In genomic region chr10:74040200-74041126, GRCh38 we compare ENCODE assay signal across 13 cellular contexts. TPM values are rescaled to one million over a fixed set of nuclear protein-coding genes. Genes with fewer than 3 reads are reported as not detected.
DNase-seq lines count a peak whose midpoint lies in the region; ATAC-seq and TF ChIP-seq lines count a peak whose summit lies in the region.
"Had no signal": no experiment of that assay in that cellular context is flagged by ENCODE, and none has a peak within 500 bp of the region (broad histone marks: within the 10 kb centered on the region; RNA-seq: fewer than 3 reads in every experiment).

No MANE protein-coding gene starts in this region.

- peak overlapping the region; percentile 49; the same call in 1 of the 2 replicates for H3K4me3 Mint-ChIP-seq in HFFc6

- H3K27ac Mint-ChIP-seq in HFFc6 = peak overlapping the region; percentile 84

- no TSS peak for BruUV-seq in A673 (replicated peaks; lab: Mats Ljungman, UMichigan)

- H3K9me3 Mint-ChIP-seq in HFFc6 = no peaks in the 10 kb centered on the region

- H3K4me1 ChIP-seq in A673 (ENCODE audit: insufficient read depth, low read length, poor library complexity, severe bottlenecking) (peaks cover 33% of the 10 kb centered on the region), esophagus squamous epithelium (peaks cover 14 to 35% (median 20%) of the 10 kb centered on the region in 3 donors)

- H3K9me3 ChIP-seq in A673 (ENCODE audit: low read depth, low read length, poor library complexity, severe bottlenecking) (no peaks in the 10 kb centered on the region), esophagus squamous epithelium (no peaks in the 10 kb centered on the region)

- WGBS in esophagus squamous epithelium, 2 donors = 53 to 55% methylated on average over 3 of the region's 3 CpGs

- ATAC-seq in sciatic nerve (peak; percentile 28), GM21367 (IDR thresholded peaks at IDR 0.05; ENCODE audit: unreplicated experiment) (no peak), HG03442 (IDR thresholded peaks at IDR 0.05; ENCODE audit: unreplicated experiment) (no peak)

- CTCF ChIA-PET in A673 (lab: Charles Lee) = interaction anchor here (1.4 kb wide), 1 partner anchor 39 kb away, joined by 4 read pairs; no protein-coding TSS in a partner anchor

- TF ChIP-seq POLR2A in esophagus squamous epithelium (IDR thresholded peaks at IDR 0.05) = no peak

- H3K36me3 Mint-ChIP-seq in HFFc6 (ENCODE audit: low read depth) = peaks cover 36% of the 10 kb centered on the region

- H3K27me3 ChIP-seq in A673 (replicated peaks; ENCODE audit: insufficient read depth, low read depth, low read length, poor library complexity) = no peaks in the 10 kb centered on the region
- no peaks in the 10 kb centered on the region for H3K27me3 ChIP-seq in esophagus squamous epithelium

- intact Hi-C loops in A673 (cut with micrococcal nuclease; ENCODE audit: unreplicated experiment) = no loop called here
- intact Hi-C loops in esophagus squamous epithelium (cut with DNase I) = no loop called here
- intact Hi-C loops in sciatic nerve (cut with DNase I) = no loop called here

- H3K4me1 Mint-ChIP-seq in HFFc6 (ENCODE audit: low read depth) = peaks cover 54% of the 10 kb centered on the region

- H3K36me3 ChIP-seq in A673 (ENCODE audit: insufficient read depth, low read length, poor library complexity, severe bottlenecking) (peaks cover 20% of the 10 kb centered on the region), esophagus squamous epithelium (peaks cover 0 to 35% (median 0%) of the 10 kb centered on the region in 3 donors)

- POLR2A ChIA-PET in A673 (lab: Charles Lee; ENCODE audit: low non-redundant PET) = no interaction called here

- H3K4me3 ChIP-seq in A673 (ENCODE audit: low read depth, low read length, poor library complexity, severe bottlenecking) = no peak overlapping the region
- H3K4me3 ChIP-seq in esophagus squamous epithelium = no peak overlapping the region
- H3K4me3 ChIP-seq: lung had no signal

- DNase-seq in A673 (ENCODE audit: low spot score) = no peak
- no peak for DNase-seq in HFFc6
- DNase-seq in esophagus squamous epithelium (lab: John Stamatoyannopoulos, UW) = no peak
- DNase-seq in sciatic nerve (ENCODE audit: low spot score) = no peak
- DNase-seq in KG1 (lab: John Stamatoyannopoulos, UW) = no peak
- DNase-seq in NCI-H1048 (lab: John Stamatoyannopoulos, UW) = no peak
- DNase-seq: activated gamma-delta T cell, cortex of kidney, NCI-H446 treated with DMSO at 0.1 percent for 48 hours, WERI-Rb-1 had no signal

- peaks cover 5% of the 10 kb centered on the region for H3K27me3 Mint-ChIP-seq in HFFc6 (ENCODE audit: insufficient read depth)

- peak overlapping the region; percentile 59 for H3K27ac ChIP-seq in A673 (ENCODE audit: low read depth, low read length, poor library complexity, severe bottlenecking)
- peak overlapping the region in 3 of 4 donors; percentile 7 to 80 (median 59) for H3K27ac ChIP-seq in esophagus squamous epithelium
- H3K27ac ChIP-seq: WERI-Rb-1 had no signal

- no peak for TF ChIP-seq CTCF in A673 (conservative IDR thresholded peaks at IDR 0.05; ENCODE audit: low read depth, low read length)
- TF ChIP-seq CTCF in HFFc6 (IDR thresholded peaks at IDR 0.05) = no peak
- TF ChIP-seq CTCF in esophagus squamous epithelium (IDR thresholded peaks at IDR 0.05) = no peak

RNA-seq across cellular contexts. Expression of gene VCL, which starts 42.5 kb away (rescaled TPM):
- total RNA-seq in A673 (2021) = 159 and 176 TPM in 2 replicates
- total RNA-seq in HFFc6 (2021; fragmentation: NEBNext Ultra II Directional; extraction: Animal tissue kit (Norgen Biotek cat#: 25700)) = 100 to 1,000 TPM; 366 to 443 (median 406) TPM
- 100 to 1,000 TPM in 1 of 4 donors, 10 to 100 TPM in 3; 64.8 to 143 (median 75.0) TPM for total RNA-seq in esophagus squamous epithelium
- 165 TPM for total RNA-seq in sciatic nerve
